ENCODE assay signal across 29 cellular contexts in genomic region chr18:68800075-68800474, GRCh38. TPM values are rescaled to one million over a fixed set of nuclear protein-coding genes. Genes with fewer than 3 reads are reported as not detected.
DNase-seq lines count a peak whose midpoint lies in the region; ATAC-seq and TF ChIP-seq lines count a peak whose summit lies in the region.
"Had no signal": no experiment of that assay in that cellular context is flagged by ENCODE, and none has a peak within 500 bp of the region (broad histone marks: within the 10 kb centered on the region; RNA-seq: fewer than 3 reads in every experiment).

No MANE protein-coding gene starts in this region.

- POLR2A ChIA-PET in WTC11 (lab: Charles Lee) = no interaction called here
- POLR2A ChIA-PET in activated CD4-positive, alpha-beta T cell treated with anti-CD3 and anti-CD28 coated beads for 36 hours (lab: Charles Lee) = no interaction called here

- CTCF ChIA-PET in WTC11 (lab: Charles Lee) = no interaction called here
- CTCF ChIA-PET in activated CD4-positive, alpha-beta T cell treated with anti-CD3 and anti-CD28 coated beads for 36 hours (lab: Charles Lee) = interaction anchor here (0.8 kb wide), 1 partner anchor 8 kb away, joined by 3 read pairs; no protein-coding TSS in a partner anchor

- no peak overlapping the region for H3K4ac ChIP-seq in neuronal stem cell (ENCODE audit: low read length)

- no peak overlapping the region for H2BK5ac ChIP-seq in neuronal stem cell (ENCODE audit: low read length)

- peak; percentile 30 for DNase-seq in EL
- DNase-seq in WTC11 (ENCODE audit: low spot score) = no peak
- peak in 1 of 2 donors; percentile 23 for DNase-seq in fibroblast of lung (ENCODE audit: low read depth in 2 of 2)
- DNase-seq in neuronal stem cell (ENCODE audit: low spot score) = peak; percentile 4
- no peak for DNase-seq in body of pancreas
- no peak for DNase-seq in activated CD4-positive, alpha-beta T cell treated with anti-CD3 and anti-CD28 coated beads for 36 hours
- DNase-seq in T-helper 2 cell = no peak
- DNase-seq in DMS153 (lab: John Stamatoyannopoulos, UW) = no peak
- DNase-seq: activated CD4-positive, alpha-beta memory T cell treated with anti-CD3 and anti-CD28 coated beads for 36 hours; activated CD8-positive, alpha-beta memory T cell treated with anti-CD3 and anti-CD28 coated beads, Interleukin-2, amount 50 U/mL, for 48 hours; amygdala; BE2C; central memory CD4-positive, alpha-beta T cell; dorsolateral prefrontal cortex; GDM1; H7; Karpas-422; mesenchymal stem cell; naive thymus-derived CD8-positive, alpha-beta T cell; NCI-H446 treated with DMSO at 0.1 percent for 48 hours; NCI-H82; stimulated activated CD4-positive, alpha-beta T cell treated with anti-CD3 and anti-CD28 coated beads, Interleukin-12 subunit alpha, Interleukin-12 subunit beta, amount 100 ng/mL, for 4 hours; stimulated activated CD4-positive, alpha-beta T cell treated with anti-CD3 and anti-CD28 coated beads, Interleukin-4, amount 100 ng/mL, for 24 hours; T-helper 1 cell had no signal

- no peaks in the 10 kb centered on the region for H3K27me3 Mint-ChIP-seq in WTC11 (ENCODE audit: low read depth)
- no peaks in the 10 kb centered on the region for H3K27me3 Mint-ChIP-seq in activated CD4-positive, alpha-beta T cell treated with anti-CD3 and anti-CD28 coated beads for 36 hours
- H3K27me3 Mint-ChIP-seq: activated CD4-positive, alpha-beta memory T cell treated with anti-CD3 and anti-CD28 coated beads for 36 hours; activated naive CD4-positive, alpha-beta T cell treated with anti-CD3 and anti-CD28 coated beads, Interleukin-2, amount 50 U/mL, for 24 hours; naive thymus-derived CD8-positive, alpha-beta T cell; type B pancreatic cell had no signal

- H3K27me3 ChIP-seq in fibroblast of lung (ENCODE audit: control insufficient read depth, insufficient read depth, low read length) (no peaks in the 10 kb centered on the region), neuronal stem cell (ENCODE audit: control insufficient read depth in 3 of 3, insufficient read depth in 3 of 3, low read depth in 1 of 3, low read length in 3 of 3) (no peaks in the 10 kb centered on the region), body of pancreas (no peaks in the 10 kb centered on the region)
- H3K27me3 ChIP-seq: BE2C, dorsolateral prefrontal cortex had no signal

- no peak overlapping the region for H3K14ac ChIP-seq in neuronal stem cell (ENCODE audit: low read length)

- no peaks in the 10 kb centered on the region for H3K9me3 Mint-ChIP-seq in WTC11
- no peaks in the 10 kb centered on the region for H3K9me3 Mint-ChIP-seq in activated CD4-positive, alpha-beta T cell treated with anti-CD3 and anti-CD28 coated beads for 36 hours (ENCODE audit: low read depth)
- H3K9me3 Mint-ChIP-seq: activated CD4-positive, alpha-beta memory T cell treated with anti-CD3 and anti-CD28 coated beads for 36 hours; activated naive CD4-positive, alpha-beta T cell treated with anti-CD3 and anti-CD28 coated beads, Interleukin-2, amount 50 U/mL, for 24 hours; naive thymus-derived CD8-positive, alpha-beta T cell; stimulated activated effector memory CD8-positive, alpha-beta T cell treated with anti-CD3 and anti-CD28 coated beads, Interleukin-12 subunit alpha, Interleukin-12 subunit beta, amount 100 ng/mL, for 72 hours; type B pancreatic cell had no signal

- no peak overlapping the region for H3K23ac ChIP-seq in neuronal stem cell (ENCODE audit: low read depth, low read length, poor library complexity)

- H3K4me3 ChIP-seq in fibroblast of lung (replicated peaks in 1 of 4; ENCODE audit: control extremely low read depth in 1 of 4, insufficient read depth in 1 of 4, low read depth in 3 of 4, low read length in 4 of 4) (peak overlapping the region; percentile 21 to 67 (median 40)), neuronal stem cell (ENCODE audit: low read length in 2 of 2) (no peak overlapping the region), body of pancreas (no peak overlapping the region)
- H3K4me3 ChIP-seq: dorsolateral prefrontal cortex had no signal

- H2AK5ac ChIP-seq in neuronal stem cell (ENCODE audit: low read depth, low read length) = no peak overlapping the region

- TF ChIP-seq CTCF in WTC11 (IDR thresholded peaks at IDR 0.05) (no peak), fibroblast of lung (conservative IDR thresholded peaks at IDR 0.05 in 1 of 2, IDR thresholded peaks at IDR 0.05 in 1 of 2; ENCODE audit: low read depth in 1 of 2, low read length in 2 of 2) (no peak), body of pancreas (IDR thresholded peaks at IDR 0.05) (no peak)

- no peak overlapping the region for H3K27ac Mint-ChIP-seq in WTC11
- H3K27ac Mint-ChIP-seq in activated CD4-positive, alpha-beta T cell treated with anti-CD3 and anti-CD28 coated beads for 36 hours = no peak overlapping the region
- H3K27ac Mint-ChIP-seq: activated CD4-positive, alpha-beta memory T cell treated with anti-CD3 and anti-CD28 coated beads for 36 hours; activated naive CD4-positive, alpha-beta T cell treated with anti-CD3 and anti-CD28 coated beads, Interleukin-2, amount 50 U/mL, for 24 hours; naive thymus-derived CD8-positive, alpha-beta T cell; stimulated activated effector memory CD8-positive, alpha-beta T cell treated with anti-CD3 and anti-CD28 coated beads, Interleukin-12 subunit alpha, Interleukin-12 subunit beta, amount 100 ng/mL, for 72 hours; type B pancreatic cell had no signal

- H3K79me1 ChIP-seq in neuronal stem cell (ENCODE audit: low read depth, low read length) = no peaks in the 10 kb centered on the region

- H3K4me3 Mint-ChIP-seq in WTC11 = no peak overlapping the region
- H3K4me3 Mint-ChIP-seq in activated CD4-positive, alpha-beta T cell treated with anti-CD3 and anti-CD28 coated beads for 36 hours = no peak overlapping the region
- H3K4me3 Mint-ChIP-seq: activated CD4-positive, alpha-beta memory T cell treated with anti-CD3 and anti-CD28 coated beads for 36 hours; activated naive CD4-positive, alpha-beta T cell treated with anti-CD3 and anti-CD28 coated beads, Interleukin-2, amount 50 U/mL, for 24 hours; naive thymus-derived CD8-positive, alpha-beta T cell; stimulated activated effector memory CD8-positive, alpha-beta T cell treated with anti-CD3 and anti-CD28 coated beads, Interleukin-12 subunit alpha, Interleukin-12 subunit beta, amount 100 ng/mL, for 72 hours; type B pancreatic cell had no signal

- H2BK120ac ChIP-seq in neuronal stem cell (ENCODE audit: low read depth, low read length) = no peak overlapping the region

- peak; percentile 78 for ATAC-seq in WTC11
- ATAC-seq in body of pancreas = no peak
- ATAC-seq in activated CD4-positive, alpha-beta T cell treated with anti-CD3 and anti-CD28 coated beads for 36 hours = no peak
- ATAC-seq: activated CD4-positive, CD25-positive, alpha-beta regulatory T cell treated with anti-CD3 and anti-CD28 coated beads, Interleukin-2, amount 50 U/mL, for 24 hours; naive thymus-derived CD8-positive, alpha-beta T cell; stimulated activated effector memory CD8-positive, alpha-beta T cell treated with anti-CD3 and anti-CD28 coated beads, Interleukin-12 subunit alpha, Interleukin-12 subunit beta, amount 100 ng/mL, for 72 hours had no signal

- no peaks in the 10 kb centered on the region for H3K36me3 Mint-ChIP-seq in WTC11
- no peaks in the 10 kb centered on the region for H3K36me3 Mint-ChIP-seq in activated CD4-positive, alpha-beta T cell treated with anti-CD3 and anti-CD28 coated beads for 36 hours (ENCODE audit: low read depth)
- H3K36me3 Mint-ChIP-seq: activated CD4-positive, alpha-beta memory T cell treated with anti-CD3 and anti-CD28 coated beads for 36 hours; activated naive CD4-positive, alpha-beta T cell treated with anti-CD3 and anti-CD28 coated beads, Interleukin-2, amount 50 U/mL, for 24 hours; stimulated activated effector memory CD8-positive, alpha-beta T cell treated with anti-CD3 and anti-CD28 coated beads, Interleukin-12 subunit alpha, Interleukin-12 subunit beta, amount 100 ng/mL, for 72 hours; type B pancreatic cell had no signal

- peaks cover 25% of the 10 kb centered on the region for H3K79me2 ChIP-seq in fibroblast of lung (ENCODE audit: control insufficient read depth, insufficient read depth, low read length)

- H2AFZ ChIP-seq in fibroblast of lung (ENCODE audit: low read length) (no peak overlapping the region), neuronal stem cell (ENCODE audit: low read length) (no peak overlapping the region)

- H2BK12ac ChIP-seq in neuronal stem cell (ENCODE audit: low read length) = no peak overlapping the region

- no peaks in the 10 kb centered on the region for H4K20me1 ChIP-seq in fibroblast of lung (ENCODE audit: control insufficient read depth, extremely low read depth, insufficient read depth, low read length)

- H3K36me3 ChIP-seq in fibroblast of lung (ENCODE audit: control insufficient read depth, insufficient read depth, low read length) (no peaks in the 10 kb centered on the region), neuronal stem cell (replicated peaks in 1 of 2; ENCODE audit: control insufficient read depth in 2 of 2, insufficient read depth in 2 of 2, low read length in 2 of 2) (no peaks in the 10 kb centered on the region), body of pancreas (replicated peaks in 1 of 2; ENCODE audit: insufficient read depth in 1 of 2, low read depth in 2 of 2) (no peaks in the 10 kb centered on the region)
- H3K36me3 ChIP-seq: BE2C had no signal

- H4K91ac ChIP-seq in neuronal stem cell (ENCODE audit: low read depth, low read length, poor library complexity) = no peak overlapping the region

- peaks cover 22% of the 10 kb centered on the region for H3K4me1 ChIP-seq in fibroblast of lung (ENCODE audit: control insufficient read depth, extremely low read depth, insufficient read depth, low read length)
- peaks cover 0 to 18% of the 10 kb centered on the region in 2 donors for H3K4me1 ChIP-seq in neuronal stem cell (ENCODE audit: control insufficient read depth in 2 of 2, insufficient read depth in 1 of 2, low read depth in 1 of 2, low read length in 2 of 2)
- H3K4me1 ChIP-seq in body of pancreas = no peaks in the 10 kb centered on the region
- H3K4me1 ChIP-seq: BE2C had no signal

- intact Hi-C loops in body of pancreas (cut with DNase I) = no loop called here
- intact Hi-C loops in activated CD4-positive, alpha-beta T cell treated with anti-CD3 and anti-CD28 coated beads for 36 hours (cut with DNase I, micrococcal nuclease) = no loop called here

- no CpG with 5 or more reads among the region's 7 CpGs for WGBS in neuronal stem cell (ENCODE audit: extremely low coverage in 2 of 2, insufficient read length in 2 of 2, insufficient replicate concordance in 1 of 2), 2 donors
- 40 to 43% methylated on average over 7 of the region's 7 CpGs for WGBS in body of pancreas, 2 donors

- no peak overlapping the region for H2BK15ac ChIP-seq in neuronal stem cell (ENCODE audit: low read length)

- peak overlapping the region; percentile 1 for H3K27ac ChIP-seq in fibroblast of lung (ENCODE audit: insufficient read depth, low read length)
- H3K27ac ChIP-seq in neuronal stem cell (replicated peaks; ENCODE audit: low read length) = no peak overlapping the region
- no peak overlapping the region for H3K27ac ChIP-seq in body of pancreas
- H3K27ac ChIP-seq: dorsolateral prefrontal cortex, RWPE1 had no signal

- H3K9me3 ChIP-seq in fibroblast of lung (ENCODE audit: control insufficient read depth, insufficient read depth, low read depth, low read length) (no peaks in the 10 kb centered on the region), neuronal stem cell (replicated peaks in 1 of 2; ENCODE audit: control insufficient read depth in 2 of 2, insufficient read depth in 1 of 2, low read depth in 1 of 2, low read length in 2 of 2) (peaks cover 0 to 2% of the 10 kb centered on the region in 2 donors), body of pancreas (no peaks in the 10 kb centered on the region)
- H3K9me3 ChIP-seq: BE2C had no signal

- H3K9ac ChIP-seq in fibroblast of lung (ENCODE audit: insufficient read depth, low read length) = no peak overlapping the region
- no peak overlapping the region for H3K9ac ChIP-seq in neuronal stem cell (ENCODE audit: low read depth, low read length, poor library complexity)

- H3K18ac ChIP-seq in neuronal stem cell (ENCODE audit: low read length) = no peak overlapping the region

- H4K8ac ChIP-seq in neuronal stem cell (ENCODE audit: low read depth, low read length) = no peak overlapping the region

- peak overlapping the region; percentile 81 for H3K4me2 ChIP-seq in fibroblast of lung (ENCODE audit: extremely low read depth, insufficient read depth, low read length)
- no peak overlapping the region for H3K4me2 ChIP-seq in neuronal stem cell (ENCODE audit: insufficient read depth, low read length, poor library complexity, severe bottlenecking)

- peaks cover 11% of the 10 kb centered on the region for H3K4me1 Mint-ChIP-seq in WTC11
- no peaks in the 10 kb centered on the region for H3K4me1 Mint-ChIP-seq in activated CD4-positive, alpha-beta T cell treated with anti-CD3 and anti-CD28 coated beads for 36 hours
- H3K4me1 Mint-ChIP-seq: activated naive CD4-positive, alpha-beta T cell treated with anti-CD3 and anti-CD28 coated beads, Interleukin-2, amount 50 U/mL, for 24 hours; naive thymus-derived CD8-positive, alpha-beta T cell; stimulated activated effector memory CD8-positive, alpha-beta T cell treated with anti-CD3 and anti-CD28 coated beads, Interleukin-12 subunit alpha, Interleukin-12 subunit beta, amount 100 ng/mL, for 72 hours had no signal

- no peak for TF ChIP-seq POLR2A in body of pancreas (IDR thresholded peaks at IDR 0.05)

RNA-seq across cellular contexts. Expression of gene CCDC102B, which starts 2.2 kb away (rescaled TPM):
- 3.1 to 5.1 TPM (median 3.2 TPM) in 3 replicates for total RNA-seq in WTC11 (2021)
- total RNA-seq in fibroblast of lung = 35.3 and 68.6 TPM in 2 replicates
- 9.7 and 33.7 TPM in 2 replicates for polyA plus RNA-seq in fibroblast of lung
- polyA plus RNA-seq in fibroblast of lung (2012) = 8.2 and 31.1 TPM in 2 replicates
- 24.8 TPM in 1 of 2 replicates, not detected in the other for polyA minus RNA-seq in fibroblast of lung (ENCODE audit: low replicate concordance)
- polyA plus RNA-seq in neuronal stem cell (2013, experiment 1 of 2) = 7.1 TPM
- 7.4 TPM for polyA plus RNA-seq in neuronal stem cell (2013, experiment 2 of 2)
- 1 to 10 TPM; 4.9 to 6.3 TPM for total RNA-seq in body of pancreas
- 1 to 10 TPM; 1.8 to 2.3 TPM for total RNA-seq in activated CD4-positive, alpha-beta T cell treated with anti-CD3 and anti-CD28 coated beads for 36 hours

Comparison
In these comparisons a context has a peak if more than half of its experiments do, and no peak if none do; other contexts are left out.
1. DNase-seq: peak in EL (single experiment) and neuronal stem cell (single experiment); none in WTC11 (single experiment), body of pancreas (0 of 4), activated CD4-positive, alpha-beta T cell treated with anti-CD3 and anti-CD28 coated beads for 36 hours (single experiment), T-helper 2 cell (0 of 5) and DMS153 (single experiment).
2. H3K4me3 ChIP-seq: peak in fibroblast of lung (4 of 4); none in neuronal stem cell (0 of 2) and body of pancreas (0 of 2).